Comparison of ENCODE assay signal across 1 cellular context in the genomic region with DNA sequence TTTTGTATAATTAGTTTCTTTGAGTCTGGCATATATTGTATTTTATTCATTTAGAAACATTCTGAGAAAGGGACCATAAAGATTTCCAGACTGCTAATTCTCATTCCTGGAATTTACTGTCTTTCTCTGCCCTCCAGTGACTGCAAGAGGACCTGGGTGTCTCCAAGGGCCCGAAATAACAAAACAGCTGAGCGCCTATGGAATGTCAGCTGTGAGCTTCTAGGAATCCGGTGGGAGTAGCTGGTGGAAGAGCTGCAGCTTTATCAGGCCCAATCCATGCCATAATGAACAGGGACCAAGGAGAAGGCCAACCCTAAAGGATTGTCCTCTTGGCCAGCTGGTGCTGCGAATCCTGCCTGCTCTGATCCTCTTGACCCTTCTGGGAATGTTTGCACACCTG.
TF ChIP-seq lines count a peak whose summit lies in the region.

No MANE protein-coding gene starts in this region.

TF ChIP-seq in GM23338, 12 proteins besides CTCF, POLR2A, EP300 and RAD21 (continued from another document):
- no peak for TF ChIP-seq POLR2AphosphoS5 (IDR thresholded peaks at IDR 0.05; ENCODE audit: low read depth)
- TF ChIP-seq ZNF114 (CRISPR knock-in tag; IDR thresholded peaks at IDR 0.05), result no peak
- TF ChIP-seq REST (IDR thresholded peaks at IDR 0.05; ENCODE audit: unreplicated experiment), result no peak
- no peak for TF ChIP-seq JUNB (IDR thresholded peaks at IDR 0.05; ENCODE audit: unreplicated experiment)
- no peak for TF ChIP-seq EZH2phosphoT487 (IDR thresholded peaks at IDR 0.05; ENCODE audit: unreplicated experiment)
